In genomic region chr1:3274972-3275371, GRCh38 we compare ENCODE assay signal across 26 cellular contexts.
DNase-seq lines count a peak whose midpoint lies in the region; ATAC-seq, FAIRE-seq and TF ChIP-seq lines count a peak whose summit lies in the region.
"Had no signal": no experiment of that assay in that cellular context is flagged by ENCODE, and none has a peak within 500 bp of the region (broad histone marks: within the 10 kb centered on the region; RNA-seq: fewer than 3 reads in every experiment).

No MANE protein-coding gene starts in this region.

- intact Hi-C loops in pancreas (cut with DNase I), result no loop called here
- intact Hi-C loops in activated CD4-positive, alpha-beta T cell treated with anti-CD3 and anti-CD28 coated beads, Interleukin-2, amount 10 ng/mL, durations not matched to agents 24 days and 14 days (cut with micrococcal nuclease), result no loop called here
- intact Hi-C loops in psoas muscle (cut with DNase I), result no loop called here

- H3K36me3 Mint-ChIP-seq in activated CD4-positive, alpha-beta T cell treated with anti-CD3 and anti-CD28 coated beads, Interleukin-2, amount 10 ng/mL, durations not matched to agents 24 days and 14 days (ENCODE audit: low read depth), result no peaks in the 10 kb centered on the region
- H3K36me3 Mint-ChIP-seq: natural killer cell treated with Interleukin-12 subunit alpha and Interleukin-12 subunit beta and Interleukin-15 and Interleukin-18, amount 100 ng/mL, for 72 hours had no signal

- H3K36me3 ChIP-seq in pancreas (no peaks in the 10 kb centered on the region), psoas muscle (ENCODE audit: insufficient read depth in 1 of 2, low read depth in 1 of 2) (no peaks in the 10 kb centered on the region)
- H3K36me3 ChIP-seq: MG63, transverse colon had no signal

- TF ChIP-seq CTCF in pancreas (IDR thresholded peaks at IDR 0.05) (no peak), psoas muscle (IDR thresholded peaks at IDR 0.05) (no peak)

- H3K27me3 ChIP-seq in pancreas (no peaks in the 10 kb centered on the region), psoas muscle (ENCODE audit: insufficient read depth in 3 of 3, low read length in 2 of 3) (peaks cover 0 to 10% (median 3%) of the 10 kb centered on the region in 3 donors)
- H3K27me3 ChIP-seq: MG63, transverse colon had no signal

- no peak for FAIRE-seq in pancreas (lab: Jason Lieb, UNC)
- FAIRE-seq: endothelial cell of umbilical vein, frontal cortex, GM12892, H54 had no signal

- H3K4me1 ChIP-seq in pancreas (no peaks in the 10 kb centered on the region), psoas muscle (no peaks in the 10 kb centered on the region)
- H3K4me1 ChIP-seq: transverse colon had no signal

- H3K27ac ChIP-seq in caudate nucleus (ENCODE audit: low read depth, low read length) (peak overlapping the region; percentile 44), pancreas (peak overlapping the region; percentile 62 to 84 (median 68)), psoas muscle (no peak overlapping the region)
- H3K27ac ChIP-seq: KMS-11, SK-N-MC, transverse colon had no signal

- H3K4me3 Mint-ChIP-seq in activated CD4-positive, alpha-beta T cell treated with anti-CD3 and anti-CD28 coated beads, Interleukin-2, amount 10 ng/mL, durations not matched to agents 24 days and 14 days, result no peak overlapping the region
- H3K4me3 Mint-ChIP-seq: activated B cell treated with CpG ODN at 0.5 μM for 24 hours; activated T-cell treated with anti-CD3 and anti-CD28 coated beads, Interleukin-2, amount 50 U/mL, for 4 hours; natural killer cell treated with Interleukin-12 subunit alpha and Interleukin-12 subunit beta and Interleukin-15 and Interleukin-18, amount 100 ng/mL, for 72 hours had no signal

- ATAC-seq in pancreas (peak; percentile 55 to 65 (median 60)), HG02884 (IDR thresholded peaks at IDR 0.05; ENCODE audit: unreplicated experiment) (no peak), psoas muscle (no peak)
- ATAC-seq: activated T-cell treated with anti-CD3 and anti-CD28 coated beads, Interleukin-2, amount 50 U/mL, for 4 hours; natural killer cell treated with Interleukin-12 subunit alpha and Interleukin-12 subunit beta and Interleukin-15 and Interleukin-18, amount 100 ng/mL, for 72 hours; sciatic nerve had no signal

- WGBS in pancreas, 2 donors, result 64 to 71% methylated on average over 12 of the region's 12 CpGs
- WGBS in psoas muscle, 3 donors, result 87 to 92% (median 87%) methylated on average over 12 of the region's 12 CpGs

- H3K9me3 Mint-ChIP-seq in activated CD4-positive, alpha-beta T cell treated with anti-CD3 and anti-CD28 coated beads, Interleukin-2, amount 10 ng/mL, durations not matched to agents 24 days and 14 days, result no peaks in the 10 kb centered on the region
- H3K9me3 Mint-ChIP-seq: activated B cell treated with CpG ODN at 0.5 μM for 24 hours; activated T-cell treated with anti-CD3 and anti-CD28 coated beads, Interleukin-2, amount 50 U/mL, for 4 hours; natural killer cell treated with Interleukin-12 subunit alpha and Interleukin-12 subunit beta and Interleukin-15 and Interleukin-18, amount 100 ng/mL, for 72 hours had no signal

- H3K9me3 ChIP-seq in pancreas (no peaks in the 10 kb centered on the region), psoas muscle (no peaks in the 10 kb centered on the region)
- H3K9me3 ChIP-seq: MG63, transverse colon had no signal

- DNase-seq in COR-L47 (lab: John Stamatoyannopoulos, UW) (peak; percentile 78), DMS79 treated with DMSO at 0.1 percent for 48 hours (lab: John Stamatoyannopoulos, UW) (peak; percentile 74), caudate nucleus (lab: John Stamatoyannopoulos, UW) (no peak), pancreas (peak in 4 of 6 donors; percentile 55 to 76 (median 66)), psoas muscle (no peak)
- DNase-seq in activated CD4-positive, alpha-beta T cell treated with anti-CD3 and anti-CD28 coated beads, Interleukin-2, amount 10 ng/mL, durations not matched to agents 24 days and 14 days, result no peak
- DNase-seq: activated B cell treated with CpG ODN at 0.5 μM for 24 hours; activated CD4-positive, alpha-beta T cell treated with anti-CD3 and anti-CD28 coated beads, Interleukin-2, amount 50 U/mL, for 1 hour; activated gamma-delta T cell treated with Interleukin-2 at 50 U/mL for 16 hours; activated T-cell treated with anti-CD3 and anti-CD28 coated beads, Interleukin-2, amount 50 U/mL, for 4 hours; kidney glomerular epithelial cell; NCI-H82; stimulated activated CD4-positive, alpha-beta T cell treated with anti-CD3 and anti-CD28 coated beads, Interleukin-12 subunit alpha, Interleukin-12 subunit beta, amount 100 ng/mL, for 4 hours; stimulated activated CD4-positive, alpha-beta T cell treated with anti-CD3 and anti-CD28 coated beads, Interleukin-2, amount 100 ng/mL, for 48 hours; transverse colon had no signal

- no peak overlapping the region for H3K4me3 ChIP-seq in pancreas
- no peak overlapping the region for H3K4me3 ChIP-seq in psoas muscle
- H3K4me3 ChIP-seq: lung, MG63, SK-N-MC, transverse colon had no signal

- no peak overlapping the region for H3K27ac Mint-ChIP-seq in activated CD4-positive, alpha-beta T cell treated with anti-CD3 and anti-CD28 coated beads, Interleukin-2, amount 10 ng/mL, durations not matched to agents 24 days and 14 days
- H3K27ac Mint-ChIP-seq: activated B cell treated with CpG ODN at 0.5 μM for 24 hours; natural killer cell treated with Interleukin-12 subunit alpha and Interleukin-12 subunit beta and Interleukin-15 and Interleukin-18, amount 100 ng/mL, for 72 hours had no signal

- no peaks in the 10 kb centered on the region for H3K27me3 Mint-ChIP-seq in activated CD4-positive, alpha-beta T cell treated with anti-CD3 and anti-CD28 coated beads, Interleukin-2, amount 10 ng/mL, durations not matched to agents 24 days and 14 days
- H3K27me3 Mint-ChIP-seq: activated B cell treated with CpG ODN at 0.5 μM for 24 hours; natural killer cell treated with Interleukin-12 subunit alpha and Interleukin-12 subunit beta and Interleukin-15 and Interleukin-18, amount 100 ng/mL, for 72 hours had no signal

- H3K4me1 Mint-ChIP-seq in activated CD4-positive, alpha-beta T cell treated with anti-CD3 and anti-CD28 coated beads, Interleukin-2, amount 10 ng/mL, durations not matched to agents 24 days and 14 days, result no peaks in the 10 kb centered on the region
- H3K4me1 Mint-ChIP-seq: activated B cell treated with CpG ODN at 0.5 μM for 24 hours had no signal

Comparison
In these comparisons a context has a peak if more than half of its experiments do, and no peak if none do; other contexts are left out.
1. DNase-seq: peak in COR-L47 (single experiment), DMS79 treated with DMSO at 0.1 percent for 48 hours (single experiment) and pancreas (4 of 6); none in caudate nucleus (0 of 61), activated CD4-positive, alpha-beta T cell treated with anti-CD3 and anti-CD28 coated beads, Interleukin-2, amount 10 ng/mL, durations not matched to agents 24 days and 14 days (single experiment) and psoas muscle (0 of 2).
2. ATAC-seq: peak in pancreas (4 of 4); none in HG02884 (single experiment) and psoas muscle (0 of 4).